Comparison of ENCODE assay signal across 8 cellular contexts in genomic region chr12:50220357-50221061, GRCh38. TPM values are rescaled to one million over a fixed set of nuclear protein-coding genes. Genes with fewer than 3 reads are reported as not detected.
DNase-seq lines count a peak whose midpoint lies in the region; ATAC-seq and TF ChIP-seq lines count a peak whose summit lies in the region.

No MANE protein-coding gene starts in this region.

- H3K9ac ChIP-seq in SK-N-SH (peak overlapping the region; percentile 80), trophoblast cell (ENCODE audit: low read length) (peak overlapping the region; percentile 5)

- H3K79me1 ChIP-seq in trophoblast cell (ENCODE audit: low read length): peaks cover 19% of the 10 kb centered on the region

- H3K23ac ChIP-seq in trophoblast cell (ENCODE audit: low read length): no peak overlapping the region

- H2AFZ ChIP-seq in SK-N-SH (ENCODE audit: low read depth): no peak overlapping the region
- no peak overlapping the region for H2AFZ ChIP-seq in trophoblast cell (ENCODE audit: insufficient read depth, low read length, poor library complexity)

- H3K4me1 ChIP-seq in SK-N-SH (ENCODE audit: control insufficient read depth in 1 of 2, insufficient read depth in 2 of 2, low read depth in 1 of 2, low read length in 1 of 2): peaks cover 6 to 20% of the 10 kb centered on the region in 2 experiments
- H3K4me1 ChIP-seq in esophagus (ENCODE audit: control insufficient read depth in 2 of 2, insufficient read depth in 2 of 2, low read length in 1 of 2): no peaks in the 10 kb centered on the region
- H3K4me1 ChIP-seq in trophoblast cell (ENCODE audit: control insufficient read depth in 1 of 2, insufficient read depth in 2 of 2, low read length in 2 of 2): peaks cover 9 to 14% of the 10 kb centered on the region in 2 experiments

- 6% methylated on average over 4 of the region's 4 CpGs for WGBS in SK-N-SH (ENCODE audit: low lambda C conversion rate)
- WGBS in esophagus, 2 donors: 10 to 18% methylated on average over 4 of the region's 4 CpGs
- WGBS in trophoblast cell (ENCODE audit: extremely low coverage, insufficient coverage, insufficient read length): no CpG with 5 or more reads among the region's 4 CpGs

- no peak for TF ChIP-seq EP300 in SK-N-SH (IDR thresholded peaks at IDR 0.05; ENCODE audit: borderline replicate concordance in 1 of 2, low read depth in 1 of 2, low read length in 1 of 2)

- peaks cover 10 to 19% of the 10 kb centered on the region in 2 experiments for H3K36me3 ChIP-seq in SK-N-SH (replicated peaks in 1 of 2; ENCODE audit: control insufficient read depth in 1 of 2, insufficient read depth in 2 of 2, low read length in 1 of 2)
- no peaks in the 10 kb centered on the region for H3K36me3 ChIP-seq in esophagus (ENCODE audit: control insufficient read depth in 2 of 2, insufficient read depth in 2 of 2, low read length in 1 of 2)
- H3K36me3 ChIP-seq in trophoblast cell (ENCODE audit: control insufficient read depth in 1 of 2, insufficient read depth in 2 of 2, low read length in 2 of 2): peaks cover 12 to 16% of the 10 kb centered on the region in 2 experiments

- H3K27ac ChIP-seq in SK-N-SH (ENCODE audit: low read depth in 2 of 2, low read length in 1 of 2): peak overlapping the region; percentile 83 to 97
- peak overlapping the region; percentile 60 to 80 for H3K27ac ChIP-seq in esophagus (ENCODE audit: low read depth in 2 of 2, low read length in 1 of 2)
- peak overlapping the region; percentile 74 for H3K27ac ChIP-seq in trophoblast cell (ENCODE audit: low read depth, low read length)

- peak; percentile 47 for DNase-seq in NCI-H2171 treated with DMSO at 0.1 percent for 48 hours (lab: John Stamatoyannopoulos, UW)
- DNase-seq in NCI-H2171 (lab: John Stamatoyannopoulos, UW): no peak
- DNase-seq in SK-N-SH: peak; percentile 32
- DNase-seq in trophoblast cell: peak; percentile 79 to 81
- no peak for DNase-seq in HEK293T (ENCODE audit: extremely low spot score)
- DNase-seq in activated CD8-positive, alpha-beta memory T cell treated with anti-CD3 and anti-CD28 coated beads for 24 hours: no peak

- H3K9me3 ChIP-seq in SK-N-SH: no peaks in the 10 kb centered on the region
- H3K9me3 ChIP-seq in esophagus (ENCODE audit: control insufficient read depth in 2 of 2, insufficient read depth in 1 of 2, low read depth in 1 of 2, low read length in 1 of 2): no peaks in the 10 kb centered on the region
- H3K9me3 ChIP-seq in trophoblast cell (ENCODE audit: insufficient read depth, low read depth, low read length): no peaks in the 10 kb centered on the region

- H3K4me2 ChIP-seq in SK-N-SH (peak overlapping the region; percentile 66), trophoblast cell (ENCODE audit: low read length) (peak overlapping the region; percentile 59)

- no peak for TF ChIP-seq RAD21 in SK-N-SH (IDR thresholded peaks at IDR 0.05; ENCODE audit: low read length)

- CTCF ChIA-PET in SK-N-SH (lab: Yijun Ruan, JAX): interaction anchor here (1.1 to 2.8 kb wide), 10 partner anchors 10 to 94 kb away, joined by 3 to 20 read pairs (median 3); partner anchors contain the start of gene CERS5
- CTCF ChIA-PET in HEK293T (lab: Yijun Ruan, JAX): interaction anchor here (0.6 to 0.7 kb wide), 2 partner anchors 29 to 479 kb away, joined by 3 read pairs; partner anchors contain the start of gene TMBIM6

- peak overlapping the region; percentile 96 for H3K4ac ChIP-seq in trophoblast cell (ENCODE audit: low read depth, low read length)

- peak overlapping the region; percentile 73 for H4K91ac ChIP-seq in trophoblast cell (ENCODE audit: low read depth, low read length)

- no peak for TF ChIP-seq CTCF in SK-N-SH (IDR thresholded peaks at IDR 0.05)

- H3K14ac ChIP-seq in trophoblast cell (ENCODE audit: low read length): no peak overlapping the region

- POLR2A ChIA-PET in SK-N-SH (lab: Yijun Ruan, JAX): interaction anchor here (1.2 kb wide), 3 partner anchors 109 to 351 kb away, joined by 3 to 4 read pairs (median 4); partner anchors contain the start of gene COX14
- POLR2A ChIA-PET in HEK293T (lab: Yijun Ruan, JAX): interaction anchor here (0.8 to 3.1 kb wide), 14 partner anchors 9 to 136 kb away, joined by 3 to 29 read pairs (median 5); partner anchors contain the start of genes CERS5, COX14 and LIMA1

- H2BK5ac ChIP-seq in trophoblast cell (ENCODE audit: low read depth, low read length, poor library complexity): peak overlapping the region; percentile 68

- no peak overlapping the region for H2BK12ac ChIP-seq in trophoblast cell (ENCODE audit: low read length)

- no peak overlapping the region for H4K12ac ChIP-seq in trophoblast cell (ENCODE audit: low read depth, low read length)

- H3F3A ChIP-seq in SK-N-SH (replicated peaks; ENCODE audit: insufficient read depth): peaks cover 54% of the 10 kb centered on the region

- no peaks in the 10 kb centered on the region for H3K9me2 ChIP-seq in SK-N-SH

- peaks cover 83% of the 10 kb centered on the region for H3K79me2 ChIP-seq in SK-N-SH (ENCODE audit: insufficient read depth)
- peaks cover 33% of the 10 kb centered on the region for H3K79me2 ChIP-seq in trophoblast cell (ENCODE audit: control insufficient read depth, insufficient read depth, low read length, poor library complexity)

- no peak overlapping the region for H4K8ac ChIP-seq in trophoblast cell (ENCODE audit: low read depth, low read length)

- H3K27me3 ChIP-seq in SK-N-SH (ENCODE audit: insufficient read depth) (no peaks in the 10 kb centered on the region), esophagus (ENCODE audit: control insufficient read depth in 1 of 2, insufficient read depth in 2 of 2, low read length in 2 of 2) (no peaks in the 10 kb centered on the region), trophoblast cell (ENCODE audit: insufficient read depth, low read length) (no peaks in the 10 kb centered on the region)

- no peak overlapping the region for H2AK5ac ChIP-seq in trophoblast cell (ENCODE audit: low read length)

- peak overlapping the region; percentile 65 to 71 for H3K4me3 ChIP-seq in SK-N-SH (ENCODE audit: low read depth in 2 of 2, low read length in 1 of 2)
- peak overlapping the region in 1 of 2 donors; percentile 63 for H3K4me3 ChIP-seq in esophagus (ENCODE audit: low read depth in 1 of 2, low read length in 2 of 2)
- peak overlapping the region; percentile 39 for H3K4me3 ChIP-seq in trophoblast cell (ENCODE audit: low read depth, low read length)

- H3K18ac ChIP-seq in trophoblast cell (ENCODE audit: low read length): no peak overlapping the region

- ATAC-seq in HG02938 (IDR thresholded peaks at IDR 0.05; ENCODE audit: unreplicated experiment): peak; percentile 49

- peak overlapping the region; percentile 54 for H2BK120ac ChIP-seq in trophoblast cell (ENCODE audit: insufficient read depth, low read length, poor library complexity)

- H4K20me1 ChIP-seq in SK-N-SH (ENCODE audit: insufficient read depth): no peaks in the 10 kb centered on the region; the same call in 1 of the 2 replicates

TF ChIP-seq in SK-N-SH, 30 proteins besides CTCF, POLR2A, EP300 and RAD21:
- TF ChIP-seq FOXJ3 (CRISPR knock-in tag; IDR thresholded peaks at IDR 0.05): no peak
- peak; percentile 20; the same call in 1 of the 2 replicates for TF ChIP-seq TAF1 (IDR thresholded peaks at IDR 0.05; ENCODE audit: borderline replicate concordance, low read depth, low read length)
- no peak for TF ChIP-seq RFX5 (IDR thresholded peaks at IDR 0.05; ENCODE audit: low read length)

TF ChIP-seq in HEK293T, 16 proteins besides CTCF, POLR2A, EP300 and RAD21:
- TF ChIP-seq FOXA1 (IDR thresholded peaks at IDR 0.05): no peak
- no peak for TF ChIP-seq FOXK2 (IDR thresholded peaks at IDR 0.05)
- no peak for TF ChIP-seq SP1 (IDR thresholded peaks at IDR 0.05)
- TF ChIP-seq ELF4 (IDR thresholded peaks at IDR 0.05): no peak
- TF ChIP-seq HDGF (IDR thresholded peaks at IDR 0.05; ENCODE audit: borderline replicate concordance): no peak
- no peak for TF ChIP-seq ARNT (IDR thresholded peaks at IDR 0.05)
- no peak for TF ChIP-seq L3MBTL2 (conservative IDR thresholded peaks at IDR 0.05)
- no peak for TF ChIP-seq LEF1 (IDR thresholded peaks at IDR 0.05; ENCODE audit: borderline replicate concordance)
- no peak for TF ChIP-seq PKNOX1 (IDR thresholded peaks at IDR 0.05)
- TF ChIP-seq TARDBP (IDR thresholded peaks at IDR 0.05): no peak
- TF ChIP-seq SUZ12 (IDR thresholded peaks at IDR 0.05): no peak
- TF ChIP-seq FOXM1 (IDR thresholded peaks at IDR 0.05; ENCODE audit: borderline replicate concordance): no peak
- TF ChIP-seq NFRKB (IDR thresholded peaks at IDR 0.05): no peak
- TF ChIP-seq ZNF384 (IDR thresholded peaks at IDR 0.05): no peak
- no peak for TF ChIP-seq CTBP1 (IDR thresholded peaks at IDR 0.05; ENCODE audit: borderline replicate concordance)
- TF ChIP-seq BHLHE40 (IDR thresholded peaks at IDR 0.05; ENCODE audit: borderline replicate concordance): no peak
TF ChIP-seq in HEK293T: peak in this region for 0.

RNA-seq across cellular contexts. Expression of gene CERS5, which starts 53.3 kb away (rescaled TPM):
- polyA plus RNA-seq in SK-N-SH (2012; rRNA removed) (56.9 and 68.3 TPM in 2 replicates), esophagus (10 to 100 TPM; 21.0 to 41.3 TPM)
- 53.7 and 58.9 TPM in 2 replicates for polyA plus RNA-seq in SK-N-SH (2012; cell fraction: cytosol; rRNA removed)
- 123 and 155 TPM in 2 replicates for polyA plus RNA-seq in SK-N-SH (2012; cell fraction: nucleus; rRNA removed)
- polyA plus RNA-seq in trophoblast cell (2013): 35.0 and 37.2 TPM in 2 replicates

Comparison
In these comparisons a context has a peak if more than half of its experiments do, and no peak if none do; other contexts are left out.
1. DNase-seq: peak in NCI-H2171 treated with DMSO at 0.1 percent for 48 hours (single experiment), SK-N-SH (single experiment) and trophoblast cell (2 of 2); none in NCI-H2171 (single experiment), HEK293T (single experiment) and activated CD8-positive, alpha-beta memory T cell treated with anti-CD3 and anti-CD28 coated beads for 24 hours (single experiment).
2. Peak in every context shown above with its lines, with median percentiles within 50 percentile points of each other: H3K27ac ChIP-seq.